In genomic region chr4:52911684-52912294, GRCh38 we compare ENCODE assay signal across 8 cellular contexts. TPM values are rescaled to one million over a fixed set of nuclear protein-coding genes. Genes with fewer than 3 reads are reported as not detected.
DNase-seq lines count a peak whose midpoint lies in the region; ATAC-seq and TF ChIP-seq lines count a peak whose summit lies in the region.

No MANE protein-coding gene starts in this region.

- no peak overlapping the region for H2BK5ac ChIP-seq in neuronal stem cell (ENCODE audit: low read length)

- H2AK5ac ChIP-seq in neuronal stem cell (ENCODE audit: low read depth, low read length): no peak overlapping the region

- H3K36me3 ChIP-seq in CD4-positive, CD25-positive, alpha-beta regulatory T cell (ENCODE audit: control insufficient read depth, insufficient read depth, low read length): peaks cover 2% of the 10 kb centered on the region
- H3K36me3 ChIP-seq in NT2/D1 (ENCODE audit: insufficient read depth, insufficient read length, low read length) (no peaks in the 10 kb centered on the region), esophagus muscularis mucosa (peaks cover 0 to 4% (median 0%) of the 10 kb centered on the region in 4 donors), neuronal stem cell (replicated peaks in 1 of 2; ENCODE audit: control insufficient read depth in 2 of 2, insufficient read depth in 2 of 2, low read length in 2 of 2) (no peaks in the 10 kb centered on the region), thoracic aorta (no peaks in the 10 kb centered on the region)

- H3K79me1 ChIP-seq in neuronal stem cell (ENCODE audit: low read depth, low read length): no peaks in the 10 kb centered on the region

- no peaks in the 10 kb centered on the region for H3K27me3 Mint-ChIP-seq in CD4-positive, CD25-positive, alpha-beta regulatory T cell

- H3K23ac ChIP-seq in neuronal stem cell (ENCODE audit: low read depth, low read length, poor library complexity): no peak overlapping the region

- no peak overlapping the region for H4K8ac ChIP-seq in neuronal stem cell (ENCODE audit: low read depth, low read length)

- H3K4me3 Mint-ChIP-seq in CD4-positive, CD25-positive, alpha-beta regulatory T cell: no peak overlapping the region

- DNase-seq in CD4-positive, CD25-positive, alpha-beta regulatory T cell: peak; percentile 18 to 74 (median 29)
- DNase-seq in NT2/D1 (ENCODE audit: low read depth, low spot score): peak; percentile 77
- peak; percentile 58 for DNase-seq in activated CD8-positive, alpha-beta memory T cell treated with anti-CD3 and anti-CD28 coated beads, Interleukin-2, amount 50 U/mL, for 4 hours
- DNase-seq in esophagus muscularis mucosa (ENCODE audit: extremely low spot score): no peak
- peak; percentile 75 for DNase-seq in neuronal stem cell (ENCODE audit: low spot score)
- no peak for DNase-seq in thoracic aorta (ENCODE audit: low spot score)

- WGBS in esophagus muscularis mucosa: 19% methylated on average over 3 of the region's 3 CpGs
- WGBS in neuronal stem cell (ENCODE audit: extremely low coverage in 2 of 2, insufficient read length in 2 of 2, insufficient replicate concordance in 1 of 2), 2 donors: no CpG with 5 or more reads among the region's 3 CpGs

- intact Hi-C loops in esophagus muscularis mucosa (cut with DNase I): loop anchor here (10.0 kb wide), 1 partner anchor 63 kb away; no protein-coding TSS in a partner anchor

- H2AFZ ChIP-seq in neuronal stem cell (ENCODE audit: low read length): no peak overlapping the region

- H3K36me3 Mint-ChIP-seq in CD4-positive, CD25-positive, alpha-beta regulatory T cell: peaks cover 11% of the 10 kb centered on the region

- H4K91ac ChIP-seq in neuronal stem cell (ENCODE audit: low read depth, low read length, poor library complexity): no peak overlapping the region

- H3K18ac ChIP-seq in neuronal stem cell (ENCODE audit: low read length): no peak overlapping the region

- peak in 1 of 2 donors; percentile 34 for ATAC-seq in CD4-positive, CD25-positive, alpha-beta regulatory T cell (ENCODE audit: low read depth in 2 of 2)
- ATAC-seq in GM19035 (IDR thresholded peaks at IDR 0.05; ENCODE audit: unreplicated experiment) (peak; percentile 90), HG03558 (IDR thresholded peaks at IDR 0.05; ENCODE audit: extremely low read depth, unreplicated experiment) (peak; percentile 56), thoracic aorta (ENCODE audit: insufficient number of reproducible peaks, low FRiP score, low read depth) (no peak)

- H3K9me3 Mint-ChIP-seq in CD4-positive, CD25-positive, alpha-beta regulatory T cell: no peaks in the 10 kb centered on the region

- peaks cover 0 to 12% (median 8%) of the 10 kb centered on the region in 4 donors for H3K4me1 Mint-ChIP-seq in CD4-positive, CD25-positive, alpha-beta regulatory T cell

- H3K9ac ChIP-seq in NT2/D1 (ENCODE audit: insufficient read length, low read depth): no peak overlapping the region
- H3K9ac ChIP-seq in neuronal stem cell (ENCODE audit: low read depth, low read length, poor library complexity): no peak overlapping the region

- H3K9me3 ChIP-seq in CD4-positive, CD25-positive, alpha-beta regulatory T cell (ENCODE audit: control insufficient read depth in 2 of 2, low read length in 2 of 2): no peaks in the 10 kb centered on the region
- H3K9me3 ChIP-seq in NT2/D1 (ENCODE audit: insufficient read depth, low read length) (no peaks in the 10 kb centered on the region), esophagus muscularis mucosa (no peaks in the 10 kb centered on the region), neuronal stem cell (replicated peaks in 1 of 2; ENCODE audit: control insufficient read depth in 2 of 2, insufficient read depth in 1 of 2, low read depth in 1 of 2, low read length in 2 of 2) (no peaks in the 10 kb centered on the region), thoracic aorta (no peaks in the 10 kb centered on the region)

- H3K27me3 ChIP-seq in CD4-positive, CD25-positive, alpha-beta regulatory T cell (ENCODE audit: control insufficient read depth, insufficient read depth, low read length): no peaks in the 10 kb centered on the region
- H3K27me3 ChIP-seq in NT2/D1 (ENCODE audit: insufficient read depth, insufficient read length) (no peaks in the 10 kb centered on the region), esophagus muscularis mucosa (no peaks in the 10 kb centered on the region), neuronal stem cell (ENCODE audit: control insufficient read depth in 3 of 3, insufficient read depth in 3 of 3, low read depth in 1 of 3, low read length in 3 of 3) (no peaks in the 10 kb centered on the region), thoracic aorta (replicated peaks; ENCODE audit: insufficient read depth) (no peaks in the 10 kb centered on the region)

- H3K14ac ChIP-seq in neuronal stem cell (ENCODE audit: low read length): no peak overlapping the region

- no peak overlapping the region for H3K4me3 ChIP-seq in CD4-positive, CD25-positive, alpha-beta regulatory T cell (ENCODE audit: low read depth, low read length)
- H3K4me3 ChIP-seq in NT2/D1 (ENCODE audit: insufficient read length, low read depth) (no peak overlapping the region), esophagus muscularis mucosa (no peak overlapping the region), neuronal stem cell (ENCODE audit: low read length in 2 of 2) (no peak overlapping the region), thoracic aorta (no peak overlapping the region)

- TF ChIP-seq CTCF in esophagus muscularis mucosa (IDR thresholded peaks at IDR 0.05): peak; percentile 36 to 71 (median 50)
- TF ChIP-seq CTCF in thoracic aorta (IDR thresholded peaks at IDR 0.05): peak; percentile 46

- no peak overlapping the region for H2BK120ac ChIP-seq in neuronal stem cell (ENCODE audit: low read depth, low read length)

- no peak overlapping the region for H3K27ac ChIP-seq in CD4-positive, CD25-positive, alpha-beta regulatory T cell (ENCODE audit: insufficient read depth, low read length, poor library complexity, severe bottlenecking)
- H3K27ac ChIP-seq in esophagus muscularis mucosa (replicated peaks in 1 of 4) (no peak overlapping the region), neuronal stem cell (replicated peaks; ENCODE audit: low read length) (no peak overlapping the region), thoracic aorta (no peak overlapping the region)

- TF ChIP-seq POLR2A in esophagus muscularis mucosa (IDR thresholded peaks at IDR 0.05; ENCODE audit: low read depth): no peak

- no peak overlapping the region for H3K27ac Mint-ChIP-seq in CD4-positive, CD25-positive, alpha-beta regulatory T cell

- no peak overlapping the region for H3K4me2 ChIP-seq in neuronal stem cell (ENCODE audit: insufficient read depth, low read length, poor library complexity, severe bottlenecking)

- H3K4me1 ChIP-seq in CD4-positive, CD25-positive, alpha-beta regulatory T cell (ENCODE audit: control insufficient read depth, insufficient read depth, low read length, poor library complexity, severe bottlenecking): no peaks in the 10 kb centered on the region
- H3K4me1 ChIP-seq in NT2/D1 (ENCODE audit: insufficient read depth, insufficient read length): no peaks in the 10 kb centered on the region
- H3K4me1 ChIP-seq in esophagus muscularis mucosa: peaks cover 0 to 6% (median 2%) of the 10 kb centered on the region in 4 donors
- H3K4me1 ChIP-seq in neuronal stem cell (ENCODE audit: control insufficient read depth in 2 of 2, insufficient read depth in 1 of 2, low read depth in 1 of 2, low read length in 2 of 2): peaks cover 3 to 5% of the 10 kb centered on the region in 2 donors
- H3K4me1 ChIP-seq in thoracic aorta (ENCODE audit: control insufficient read depth in 1 of 2, low read depth in 2 of 2): peaks cover 9 to 19% of the 10 kb centered on the region in 2 donors

- H2BK15ac ChIP-seq in neuronal stem cell (ENCODE audit: low read length): no peak overlapping the region

- no peak overlapping the region for H2BK12ac ChIP-seq in neuronal stem cell (ENCODE audit: low read length)

- no peak for TF ChIP-seq EP300 in esophagus muscularis mucosa (IDR thresholded peaks at IDR 0.05)

- no peak overlapping the region for H3K4ac ChIP-seq in neuronal stem cell (ENCODE audit: low read length)

RNA-seq across cellular contexts. Expression of gene RASL11B, which starts 49.7 kb away (rescaled TPM):
- total RNA-seq in CD4-positive, CD25-positive, alpha-beta regulatory T cell: 0.30 TPM
- under 1 TPM in 1 of 4 donors, not detected in 3; 0.22 TPM for polyA plus RNA-seq in CD4-positive, CD25-positive, alpha-beta regulatory T cell
- total RNA-seq in esophagus muscularis mucosa: 1 to 10 TPM in 3 of 4 donors, under 1 TPM in 1; 0.83 to 2.3 (median 1.3) TPM
- polyA plus RNA-seq in neuronal stem cell (2013, experiment 1 of 2): 5.3 TPM
- polyA plus RNA-seq in neuronal stem cell (2013, experiment 2 of 2): 5.3 TPM
- total RNA-seq in thoracic aorta: 1 to 10 TPM; 5.0 to 5.4 TPM

Comparison
In these comparisons a context has a peak if more than half of its experiments do, and no peak if none do; other contexts are left out.
1. DNase-seq: peak in CD4-positive, CD25-positive, alpha-beta regulatory T cell (3 of 3), NT2/D1 (single experiment), activated CD8-positive, alpha-beta memory T cell treated with anti-CD3 and anti-CD28 coated beads, Interleukin-2, amount 50 U/mL, for 4 hours (single experiment) and neuronal stem cell (single experiment); none in esophagus muscularis mucosa (single experiment) and thoracic aorta (single experiment).